ENCODE assay signal across 15 cellular contexts in genomic region chr1:17544951-17545350, GRCh38. TPM values are rescaled to one million over a fixed set of nuclear protein-coding genes. Genes with fewer than 3 reads are reported as not detected.
DNase-seq lines count a peak whose midpoint lies in the region; ATAC-seq and TF ChIP-seq lines count a peak whose summit lies in the region.
"Had no signal": no experiment of that assay in that cellular context is flagged by ENCODE, and none has a peak within 500 bp of the region (broad histone marks: within the 10 kb centered on the region; RNA-seq: fewer than 3 reads in every experiment).

No MANE protein-coding gene starts in this region.

- peaks cover 63 to 72% of the 10 kb centered on the region in 2 experiments for H3K4me1 Mint-ChIP-seq in H9
- peaks cover 3% of the 10 kb centered on the region in 2 donors for H3K4me1 Mint-ChIP-seq in effector memory CD8-positive, alpha-beta T cell (ENCODE audit: low read depth in 2 of 2)

- no peak for DNase-seq in H9
- DNase-seq in right atrium auricular region (ENCODE audit: low spot score): no peak
- DNase-seq in effector memory CD8-positive, alpha-beta T cell: no peak
- DNase-seq in uterus: no peak
- DNase-seq: activated CD4-positive, CD25-positive, alpha-beta regulatory T cell treated with anti-CD3 and anti-CD28 coated beads, Interleukin-2, amount 50 U/mL, for 72 hours; cortex of kidney; DMS 273 treated with DMSO at 0.1 percent for 48 hours; MM.1S; NCI-H2227 treated with DMSO at 0.1 percent for 48 hours; substantia nigra had no signal

- no peak overlapping the region for H4K8ac ChIP-seq in H9 (replicated peaks; ENCODE audit: insufficient read length, low read depth, low read length)

- no peak overlapping the region for H2BK5ac ChIP-seq in H9 (ENCODE audit: insufficient read length, low read length)

- H4K91ac ChIP-seq in H9 (ENCODE audit: insufficient read length, low read depth, low read length): no peak overlapping the region

- H3K9ac ChIP-seq in H9 (ENCODE audit: extremely low read depth, insufficient read length, low read length): no peak overlapping the region
- no peak overlapping the region for H3K9ac ChIP-seq in stomach smooth muscle (ENCODE audit: low read length in 2 of 2)

- peaks cover 5 to 8% (median 5%) of the 10 kb centered on the region in 3 experiments for H3K36me3 Mint-ChIP-seq in H9 (ENCODE audit: insufficient read depth in 1 of 3, low read depth in 3 of 3)
- no peaks in the 10 kb centered on the region for H3K36me3 Mint-ChIP-seq in effector memory CD8-positive, alpha-beta T cell (ENCODE audit: insufficient read depth)
- H3K36me3 Mint-ChIP-seq: natural killer cell treated with Interleukin-12 subunit alpha and Interleukin-12 subunit beta and Interleukin-15 and Interleukin-18, amount 100 ng/mL, for 72 hours had no signal

- H4K5ac ChIP-seq in H9 (ENCODE audit: insufficient read length, low read depth, low read length): no peak overlapping the region

- peaks cover 0 to 2% of the 10 kb centered on the region in 2 experiments; a peak in 1 of 5 replicates for H3K9me3 Mint-ChIP-seq in H9
- no peaks in the 10 kb centered on the region for H3K9me3 Mint-ChIP-seq in effector memory CD8-positive, alpha-beta T cell
- H3K9me3 Mint-ChIP-seq: natural killer cell treated with Interleukin-12 subunit alpha and Interleukin-12 subunit beta and Interleukin-15 and Interleukin-18, amount 100 ng/mL, for 72 hours had no signal

- H2AK5ac ChIP-seq in H9 (ENCODE audit: insufficient read length, low read length): no peak overlapping the region

- H3K56ac ChIP-seq in H9 (ENCODE audit: insufficient read length, low read depth, low read length): no peak overlapping the region

- intact Hi-C loops in uterus (cut with DNase I; ENCODE audit: low total_unique reads): no loop called here

- H3K27ac ChIP-seq in H9 (ENCODE audit: insufficient read length, low read depth, low read length): no peak overlapping the region
- peak overlapping the region; percentile 22 for H3K27ac ChIP-seq in cingulate gyrus (ENCODE audit: low read depth, low read length)
- H3K27ac ChIP-seq in right atrium auricular region: peak overlapping the region; percentile 63 to 82
- H3K27ac ChIP-seq in stomach smooth muscle (ENCODE audit: low read length): peak overlapping the region; percentile 49
- H3K27ac ChIP-seq in uterus: peak overlapping the region in 1 of 2 donors; percentile 25

- no peaks in the 10 kb centered on the region for H4K20me1 ChIP-seq in H9 (ENCODE audit: control insufficient read depth, insufficient read depth, insufficient read length)

- no peak overlapping the region for H3T11ph ChIP-seq in H9 (ENCODE audit: low read length)

- no peaks in the 10 kb centered on the region for H3K27me3 Mint-ChIP-seq in H9 (ENCODE audit: low read depth)
- H3K27me3 Mint-ChIP-seq in effector memory CD8-positive, alpha-beta T cell: peaks cover 50 to 79% of the 10 kb centered on the region in 2 donors

- no peak overlapping the region for H2BK15ac ChIP-seq in H9 (ENCODE audit: low read depth, low read length)

- H2BK120ac ChIP-seq in H9 (ENCODE audit: low read depth, low read length, poor library complexity, severe bottlenecking): no peak overlapping the region

- H2BK20ac ChIP-seq in H9 (ENCODE audit: low read depth, low read length, poor library complexity, severe bottlenecking): no peak overlapping the region

- no peak overlapping the region for H3K4ac ChIP-seq in H9 (ENCODE audit: low read depth, low read length)

- H3K14ac ChIP-seq in H9 (ENCODE audit: insufficient read depth, low read length): no peak overlapping the region

- peaks cover 22% of the 10 kb centered on the region; the same call in 1 of the 2 replicates for H3K79me2 ChIP-seq in H9 (ENCODE audit: insufficient read depth, low read length)

- TF ChIP-seq CTCF in H9 (conservative IDR thresholded peaks at IDR 0.05): no peak
- no peak for TF ChIP-seq CTCF in right atrium auricular region (IDR thresholded peaks at IDR 0.05)
- TF ChIP-seq CTCF in uterus (IDR thresholded peaks at IDR 0.05): no peak

- H3K27me3 ChIP-seq in H9 (ENCODE audit: insufficient read depth, low read length) (no peaks in the 10 kb centered on the region), right atrium auricular region (no peaks in the 10 kb centered on the region), stomach smooth muscle (ENCODE audit: control insufficient read depth in 1 of 2, insufficient read depth in 2 of 2, low read length in 2 of 2) (no peaks in the 10 kb centered on the region), uterus (no peaks in the 10 kb centered on the region)

- ATAC-seq in HG02884 (IDR thresholded peaks at IDR 0.05; ENCODE audit: unreplicated experiment): no peak
- ATAC-seq in GM19397 (IDR thresholded peaks at IDR 0.05; ENCODE audit: unreplicated experiment): no peak
- ATAC-seq in effector memory CD8-positive, alpha-beta T cell (replicated peaks): no peak
- ATAC-seq: natural killer cell treated with Interleukin-12 subunit alpha and Interleukin-12 subunit beta and Interleukin-15 and Interleukin-18, amount 100 ng/mL, for 72 hours had no signal

- H3K36me3 ChIP-seq in right atrium auricular region: no peaks in the 10 kb centered on the region
- no peaks in the 10 kb centered on the region for H3K36me3 ChIP-seq in stomach smooth muscle (ENCODE audit: control insufficient read depth in 2 of 2, insufficient read depth in 2 of 2, low read length in 2 of 2)
- no peaks in the 10 kb centered on the region for H3K36me3 ChIP-seq in uterus

- H3K9me3 ChIP-seq in H9 (ENCODE audit: control insufficient read depth, low read depth, low read length) (no peaks in the 10 kb centered on the region), right atrium auricular region (no peaks in the 10 kb centered on the region), stomach smooth muscle (ENCODE audit: control insufficient read depth in 2 of 2, low read length in 2 of 2) (no peaks in the 10 kb centered on the region), uterus (no peaks in the 10 kb centered on the region)

- H3K27ac Mint-ChIP-seq in H9: peak overlapping the region; percentile 58 to 85 (median 72); a peak in 5 of 7 replicates
- H3K27ac Mint-ChIP-seq in effector memory CD8-positive, alpha-beta T cell: no peak overlapping the region
- H3K27ac Mint-ChIP-seq: natural killer cell treated with Interleukin-12 subunit alpha and Interleukin-12 subunit beta and Interleukin-15 and Interleukin-18, amount 100 ng/mL, for 72 hours had no signal

- H3K4me1 ChIP-seq in H9 (ENCODE audit: insufficient read depth, low read length): peaks cover 21% of the 10 kb centered on the region; the same call in 1 of the 2 replicates
- peaks cover 0 to 51% of the 10 kb centered on the region in 2 donors for H3K4me1 ChIP-seq in right atrium auricular region
- peaks cover 41% of the 10 kb centered on the region for H3K4me1 ChIP-seq in stomach smooth muscle (ENCODE audit: control insufficient read depth, insufficient read depth, low read length)
- peaks cover 0 to 6% of the 10 kb centered on the region in 2 donors for H3K4me1 ChIP-seq in uterus

- no peak overlapping the region for H3K23ac ChIP-seq in H9 (ENCODE audit: insufficient read length, low read depth, low read length)

- H3K4me3 ChIP-seq in right atrium auricular region (no peak overlapping the region), stomach smooth muscle (ENCODE audit: low read length in 2 of 2) (peak overlapping the region in 1 of 2 donors; percentile 29), uterus (no peak overlapping the region)

- no peak for TF ChIP-seq POLR2A in uterus (IDR thresholded peaks at IDR 0.05)

- H3K79me1 ChIP-seq in H9 (ENCODE audit: insufficient read depth, low read depth, low read length, poor library complexity, severe bottlenecking): no peaks in the 10 kb centered on the region

- no peak overlapping the region for H2BK12ac ChIP-seq in H9 (ENCODE audit: insufficient read length, low read depth, low read length)

- H3K23me2 ChIP-seq in H9 (ENCODE audit: insufficient read length, low read depth, low read length, poor library complexity, severe bottlenecking): peaks cover 7% of the 10 kb centered on the region

- H3K4me2 ChIP-seq in H9 (ENCODE audit: insufficient read depth, insufficient read length, low read length): no peak overlapping the region

- H2AFZ ChIP-seq in H9 (ENCODE audit: low read length): no peak overlapping the region

- no peak overlapping the region for H3K18ac ChIP-seq in H9 (ENCODE audit: insufficient read length, low read depth, low read length)

- no peak overlapping the region; a peak in 1 of 5 replicates for H3K4me3 Mint-ChIP-seq in H9
- H3K4me3 Mint-ChIP-seq in effector memory CD8-positive, alpha-beta T cell: no peak overlapping the region
- H3K4me3 Mint-ChIP-seq: natural killer cell treated with Interleukin-12 subunit alpha and Interleukin-12 subunit beta and Interleukin-15 and Interleukin-18, amount 100 ng/mL, for 72 hours had no signal

- WGBS in H9 (ENCODE audit: extremely low coverage, insufficient read length, low lambda C conversion rate): no CpG with 5 or more reads among the region's 4 CpGs

RNA-seq across cellular contexts. Expression of gene ARHGEF10L, which starts 5.5 kb away (rescaled TPM):
- total RNA-seq in H9 (2021): 20.2 and 21.4 TPM in 2 replicates
- total RNA-seq in right atrium auricular region: 10 to 100 TPM; 49.3 to 52.2 TPM
- total RNA-seq in uterus: 10 to 100 TPM in 3 of 4 donors, 1 to 10 TPM in 1; 5.6 to 61.9 (median 19.1) TPM
- total RNA-seq: natural killer cell treated with Interleukin-12 subunit alpha and Interleukin-12 subunit beta and Interleukin-15 and Interleukin-18, amount 100 ng/mL, for 72 hours had no signal

Comparison
In these comparisons a context has a peak if more than half of its experiments do, and no peak if none do; other contexts are left out.
1. H3K27ac Mint-ChIP-seq: peak in H9 (3 of 3); none in effector memory CD8-positive, alpha-beta T cell (0 of 2).